In genomic region chr9:34701023-34701768, GRCh38 we compare ENCODE assay signal across 8 cellular contexts. TPM values are rescaled to one million over a fixed set of nuclear protein-coding genes. Genes with fewer than 3 reads are reported as not detected.
DNase-seq lines count a peak whose midpoint lies in the region; ATAC-seq and TF ChIP-seq lines count a peak whose summit lies in the region.

No MANE protein-coding gene starts in this region.

- no peaks in the 10 kb centered on the region for H3K9me3 ChIP-seq in tibial nerve

- 7 to 17% methylated on average over 28 to 50 of the region's 52 CpGs for WGBS in tibial nerve, 2 donors

- H3K27me3 ChIP-seq in tibial nerve: no peaks in the 10 kb centered on the region

- ATAC-seq in GM18909 (IDR thresholded peaks at IDR 0.05; ENCODE audit: poor library complexity, unreplicated experiment): peak; percentile 59
- ATAC-seq in left ventricle myocardium superior: peak; percentile 96
- ATAC-seq in GM18505 (IDR thresholded peaks at IDR 0.05; ENCODE audit: unreplicated experiment): no peak

- intact Hi-C loops in left ventricle myocardium superior (cut with micrococcal nuclease) (no loop called here), posterior cingulate gyrus (cut with DNase I) (no loop called here)

- TF ChIP-seq CTCF in tibial nerve (IDR thresholded peaks at IDR 0.05): peak; percentile 88 to 96 (median 91)

- H3K4me1 ChIP-seq in tibial nerve: peaks cover 0 to 13% (median 2%) of the 10 kb centered on the region in 4 donors

- peak overlapping the region; percentile 74 to 93 (median 84) for H3K27ac ChIP-seq in tibial nerve

- DNase-seq in M059J (ENCODE audit: low read depth): peak; percentile 34
- peak; percentile 52 for DNase-seq in T follicular helper cell (ENCODE audit: low read depth)
- DNase-seq in amniotic epithelial cell (ENCODE audit: low read depth): peak; percentile 14
- DNase-seq in left ventricle myocardium superior: peak; percentile 87
- DNase-seq in posterior cingulate gyrus: peak; percentile 55 to 97 (median 76)
- peak; percentile 58 to 77 for DNase-seq in tibial nerve (ENCODE audit: low spot score in 2 of 2)

- H3K4me3 ChIP-seq in tibial nerve: peak overlapping the region; percentile 66 to 90 (median 84)

- H3K36me3 ChIP-seq in tibial nerve: no peaks in the 10 kb centered on the region

- TF ChIP-seq POLR2A in tibial nerve (IDR thresholded peaks at IDR 0.05) (no peak), GM18505 (IDR thresholded peaks at IDR 0.05; ENCODE audit: borderline replicate concordance, extremely low read depth, insufficient read depth, insufficient read length) (no peak)

- TF ChIP-seq EP300 in tibial nerve (IDR thresholded peaks at IDR 0.05): peak in 1 of 2 donors; percentile 15

RNA-seq across cellular contexts. Expression of gene CCL21, which starts 8.7 kb away (rescaled TPM):
- not detected in 2 replicates for total RNA-seq in M059J (2014; rRNA removed; shearing (Covaris generic))
- 32.5 TPM for total RNA-seq in left ventricle myocardium superior
- total RNA-seq in tibial nerve: 10 to 100 TPM in 1 of 4 donors, 1 to 10 TPM in 3; 4.6 to 14.0 (median 8.6) TPM

RNA-seq across cellular contexts. Expression of gene CCL19, which starts 10.1 kb away (rescaled TPM):
- total RNA-seq in M059J (2014; rRNA removed; shearing (Covaris generic)): not detected in 2 replicates
- 2.1 TPM for total RNA-seq in left ventricle myocardium superior
- total RNA-seq in tibial nerve: not detected

RNA-seq across cellular contexts. Expression of gene CCL27, which starts 38.7 kb away (rescaled TPM):
- total RNA-seq in M059J (2014; rRNA removed; shearing (Covaris generic)): not detected in 2 replicates
- total RNA-seq in left ventricle myocardium superior (not detected), tibial nerve (10 to 100 TPM in 1 of 4 donors, not detected in 3; 45.1 TPM)

RNA-seq across cellular contexts. Expression of gene IL11RA, which starts 49.2 kb away (rescaled TPM):
- total RNA-seq in M059J (2014; rRNA removed; shearing (Covaris generic)): 13.8 and 16.5 TPM in 2 replicates
- total RNA-seq in left ventricle myocardium superior: 51.7 TPM
- 10 to 100 TPM; 27.3 to 48.8 (median 39.6) TPM for total RNA-seq in tibial nerve

RNA-seq across cellular contexts. Expression of gene GALT, which starts 54.7 kb away (rescaled TPM):
- total RNA-seq in M059J (2014; rRNA removed; shearing (Covaris generic)): 13.4 and 20.9 TPM in 2 replicates
- total RNA-seq in left ventricle myocardium superior (61.2 TPM), tibial nerve (10 to 100 TPM; 38.5 to 75.3 (median 63.7) TPM)

Comparison
In these comparisons a context has a peak if more than half of its experiments do, and no peak if none do; other contexts are left out.
1. DNase-seq: peak in every context shown above with its lines; median percentile 87 in left ventricle myocardium superior; 76 in posterior cingulate gyrus; 68 in tibial nerve; 52 in T follicular helper cell; 34 in M059J; 14 in amniotic epithelial cell.